In genomic region chr16:88857728-88858339, GRCh38 we compare ENCODE assay signal across 8 cellular contexts. TPM values are rescaled to one million over a fixed set of nuclear protein-coding genes. Genes with fewer than 3 reads are reported as not detected.
A peak's percentile ranks its signal among the peaks of the same experiment; 100 is the strongest.
DNase-seq lines count a peak whose midpoint lies in the region; ATAC-seq and TF ChIP-seq lines count a peak whose summit lies in the region.

No MANE protein-coding gene starts in this region.

- WGBS in gastroesophageal sphincter (ENCODE audit: low coverage in 1 of 2), 2 donors = 17 to 22% methylated on average over 3 to 10 of the region's 12 CpGs

- H3K36me3 ChIP-seq in gastroesophageal sphincter = peaks cover 0 to 49% of the 10 kb centered on the region in 2 donors

- H3K9me3 ChIP-seq in gastroesophageal sphincter = no peaks in the 10 kb centered on the region

- TF ChIP-seq CTCF in gastroesophageal sphincter (IDR thresholded peaks at IDR 0.05) = peak in 3 of 4 experiments; percentile 47 to 75 (median 66)

- ATAC-seq in HG03432 (IDR thresholded peaks at IDR 0.05; ENCODE audit: unreplicated experiment) = peak; percentile 35
- ATAC-seq in gastroesophageal sphincter = peak; percentile 52

- peak; percentile 42 for DNase-seq in NCI-H510A treated with DMSO at 0.1 percent for 48 hours (lab: John Stamatoyannopoulos, UW)
- no peak for DNase-seq in NCI-H510A (lab: John Stamatoyannopoulos, UW)
- peak; percentile 76 to 85 for DNase-seq in SHP77 (lab: John Stamatoyannopoulos, UW)
- peak in 3 of 4 experiments; percentile 25 to 69 (median 49) for DNase-seq in activated naive CD4-positive, alpha-beta T cell (lab: John Stamatoyannopoulos, UW)
- DNase-seq in occipital lobe (lab: John Stamatoyannopoulos, UW) = peak; percentile 59
- peak; percentile 88 for DNase-seq in superior temporal gyrus (ENCODE audit: extremely low spot score)

- peaks cover 0 to 56% (median 19%) of the 10 kb centered on the region in 3 donors for H3K4me1 ChIP-seq in gastroesophageal sphincter

- no peak for TF ChIP-seq EP300 in gastroesophageal sphincter (IDR thresholded peaks at IDR 0.05)

- H3K4me3 ChIP-seq in gastroesophageal sphincter = peak overlapping the region; percentile 80 to 98

- no peaks in the 10 kb centered on the region for H3K27me3 ChIP-seq in gastroesophageal sphincter

- H3K27ac ChIP-seq in gastroesophageal sphincter = peak overlapping the region in 3 of 4 donors; percentile 72 to 89 (median 89)

- no peak for TF ChIP-seq POLR2A in gastroesophageal sphincter (IDR thresholded peaks at IDR 0.05)

RNA-seq across cellular contexts. Expression of gene TRAPPC2L, which starts 0.9 kb away (rescaled TPM):
- total RNA-seq in gastroesophageal sphincter (10 to 100 TPM; 18.7 to 40.0 (median 21.5) TPM), occipital lobe (30.4 TPM)

RNA-seq across cellular contexts. Expression of gene GALNS, which starts 1.1 kb away (rescaled TPM):
- total RNA-seq in gastroesophageal sphincter = 10 to 100 TPM in 3 of 4 donors, 1 to 10 TPM in 1; 4.2 to 29.4 (median 15.6) TPM
- total RNA-seq in occipital lobe = 6.6 TPM

RNA-seq across cellular contexts. Expression of gene PABPN1L, which starts 8.6 kb away (rescaled TPM):
- under 1 TPM in 1 of 4 donors, not detected in 3; 0.54 TPM for total RNA-seq in gastroesophageal sphincter
- not detected for total RNA-seq in occipital lobe

RNA-seq across cellular contexts. Expression of gene APRT, which starts 46.1 kb away (rescaled TPM):
- total RNA-seq in gastroesophageal sphincter (100 to 1,000 TPM in 2 of 4 donors, 10 to 100 TPM in 2; 64.9 to 103 (median 92.9) TPM), occipital lobe (12.0 TPM)

RNA-seq across cellular contexts. Expression of gene CDT1, which starts 54.2 kb away (rescaled TPM):
- total RNA-seq in gastroesophageal sphincter (1 to 10 TPM in 1 of 4 donors, under 1 TPM in 1, not detected in 2; 0.92 to 2.0 TPM), occipital lobe (1.6 TPM)
